Comparison of ENCODE assay signal across 12 cellular contexts in the genomic region with DNA sequence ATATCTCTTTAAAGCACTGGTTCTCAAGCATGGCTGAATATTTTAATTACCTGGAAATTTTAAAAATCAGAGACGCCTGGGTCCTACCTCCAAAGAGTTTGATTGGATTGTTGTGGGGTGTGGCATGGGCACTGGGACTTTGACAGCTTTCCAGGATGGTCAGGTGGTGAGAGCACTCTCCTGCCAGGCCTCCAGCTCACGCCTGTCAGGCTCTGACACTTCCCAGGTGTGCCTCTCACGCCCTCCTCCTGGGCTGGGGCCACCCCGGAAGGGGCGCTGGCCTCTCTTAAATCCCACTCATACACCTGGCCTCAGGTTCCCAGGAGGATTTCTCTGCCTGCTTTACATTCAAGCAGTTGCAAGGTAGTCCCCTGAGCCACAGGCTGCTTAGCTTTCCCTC. TPM values are rescaled to one million over a fixed set of nuclear protein-coding genes. Genes with fewer than 3 reads are reported as not detected.
DNase-seq lines count a peak whose midpoint lies in the region; ATAC-seq and TF ChIP-seq lines count a peak whose summit lies in the region.
"Had no signal": no experiment of that assay in that cellular context is flagged by ENCODE, and none has a peak within 500 bp of the region (broad histone marks: within the 10 kb centered on the region; RNA-seq: fewer than 3 reads in every experiment).

No MANE protein-coding gene starts in this region.

- H3K4me3 Mint-ChIP-seq in stimulated activated naive CD8-positive, alpha-beta T cell treated with anti-CD3 and anti-CD28 coated beads, Interleukin-15, amount 100 ng/mL, for 72 hours = no peak overlapping the region
- H3K4me3 Mint-ChIP-seq in stimulated activated effector memory CD8-positive, alpha-beta T cell treated with anti-CD3 and anti-CD28 coated beads, Interleukin-12 subunit alpha, Interleukin-12 subunit beta, amount 100 ng/mL, for 72 hours = no peak overlapping the region
- H3K4me3 Mint-ChIP-seq: natural killer cell had no signal

- H4K20me1 ChIP-seq in osteoblast (ENCODE audit: insufficient read depth, low read length) = no peaks in the 10 kb centered on the region

- H3K27ac Mint-ChIP-seq in stimulated activated naive CD8-positive, alpha-beta T cell treated with anti-CD3 and anti-CD28 coated beads, Interleukin-15, amount 100 ng/mL, for 72 hours = no peak overlapping the region
- H3K27ac Mint-ChIP-seq in stimulated activated effector memory CD8-positive, alpha-beta T cell treated with anti-CD3 and anti-CD28 coated beads, Interleukin-12 subunit alpha, Interleukin-12 subunit beta, amount 100 ng/mL, for 72 hours = no peak overlapping the region
- H3K27ac Mint-ChIP-seq: natural killer cell had no signal

- H2AFZ ChIP-seq in osteoblast (ENCODE audit: low read length) = no peak overlapping the region

- TF ChIP-seq CTCF in osteoblast (IDR thresholded peaks at IDR 0.05; ENCODE audit: extremely low read depth, low read depth, low read length) = no peak

- no peaks in the 10 kb centered on the region for H3K36me3 ChIP-seq in osteoblast (ENCODE audit: insufficient read depth, low read length)

- ATAC-seq in stimulated activated naive CD8-positive, alpha-beta T cell treated with anti-CD3 and anti-CD28 coated beads, Interleukin-15, Interleukin-2, amounts not matched to agents 100 U/mL and 50 U/mL, for 24 hours = peak; percentile 13
- ATAC-seq in stimulated activated naive CD8-positive, alpha-beta T cell treated with anti-CD3 and anti-CD28 coated beads, Interleukin-15, amount 100 ng/mL, for 72 hours = no peak
- peak; percentile 70 for ATAC-seq in Right ventricle myocardium superior (ENCODE audit: poor library complexity)
- no peak for ATAC-seq in GM21619 (IDR thresholded peaks at IDR 0.05; ENCODE audit: unreplicated experiment)
- no peak for ATAC-seq in stimulated activated effector memory CD8-positive, alpha-beta T cell treated with anti-CD3 and anti-CD28 coated beads, Interleukin-12 subunit alpha, Interleukin-12 subunit beta, amount 100 ng/mL, for 72 hours
- ATAC-seq: natural killer cell had no signal

- no peaks in the 10 kb centered on the region for H3K9me3 ChIP-seq in osteoblast (ENCODE audit: low read depth, low read length)

- intact Hi-C loops in Right ventricle myocardium superior (cut with DNase I) = no loop called here

- no peak overlapping the region for H3K4me3 ChIP-seq in osteoblast (ENCODE audit: insufficient read depth, low read length)

- H3K36me3 Mint-ChIP-seq in stimulated activated effector memory CD8-positive, alpha-beta T cell treated with anti-CD3 and anti-CD28 coated beads, Interleukin-12 subunit alpha, Interleukin-12 subunit beta, amount 100 ng/mL, for 72 hours = no peaks in the 10 kb centered on the region
- H3K36me3 Mint-ChIP-seq: natural killer cell had no signal

- H3K27me3 ChIP-seq in osteoblast (ENCODE audit: insufficient read depth, low read length) = no peaks in the 10 kb centered on the region

- H3K9me3 Mint-ChIP-seq in stimulated activated naive CD8-positive, alpha-beta T cell treated with anti-CD3 and anti-CD28 coated beads, Interleukin-15, amount 100 ng/mL, for 72 hours = no peaks in the 10 kb centered on the region
- no peaks in the 10 kb centered on the region for H3K9me3 Mint-ChIP-seq in stimulated activated effector memory CD8-positive, alpha-beta T cell treated with anti-CD3 and anti-CD28 coated beads, Interleukin-12 subunit alpha, Interleukin-12 subunit beta, amount 100 ng/mL, for 72 hours
- H3K9me3 Mint-ChIP-seq: natural killer cell had no signal

- DNase-seq in stimulated activated naive CD8-positive, alpha-beta T cell treated with anti-CD3 and anti-CD28 coated beads, Interleukin-15, Interleukin-2, amounts not matched to agents 100 U/mL and 50 U/mL, for 24 hours = no peak
- DNase-seq in stimulated activated naive CD8-positive, alpha-beta T cell treated with anti-CD3 and anti-CD28 coated beads, Interleukin-15, amount 100 ng/mL, for 72 hours = no peak
- DNase-seq in Right ventricle myocardium superior (no peak), osteoblast (ENCODE audit: insufficient read length, low spot score, missing footprints) (no peak), DMS79 treated with DMSO at 0.1 percent for 48 hours (lab: John Stamatoyannopoulos, UW) (no peak), NCI-H226 (no peak)
- no peak for DNase-seq in stimulated activated effector memory CD8-positive, alpha-beta T cell treated with anti-CD3 and anti-CD28 coated beads, Interleukin-12 subunit alpha, Interleukin-12 subunit beta, amount 100 ng/mL, for 72 hours (ENCODE audit: low spot score in 2 of 2)
- DNase-seq: DMS153; natural killer cell; RPMI8226; stimulated activated naive CD4-positive, alpha-beta T cell had no signal

- H3K79me2 ChIP-seq in osteoblast (ENCODE audit: insufficient read depth, low read length) = no peaks in the 10 kb centered on the region

- H3K27me3 Mint-ChIP-seq in stimulated activated naive CD8-positive, alpha-beta T cell treated with anti-CD3 and anti-CD28 coated beads, Interleukin-15, amount 100 ng/mL, for 72 hours = peaks cover 20% of the 10 kb centered on the region

- no peak overlapping the region for H3K4me2 ChIP-seq in osteoblast (ENCODE audit: insufficient read depth, low read length)

- no peaks in the 10 kb centered on the region for H3K4me1 Mint-ChIP-seq in stimulated activated naive CD8-positive, alpha-beta T cell treated with anti-CD3 and anti-CD28 coated beads, Interleukin-15, amount 100 ng/mL, for 72 hours
- H3K4me1 Mint-ChIP-seq in stimulated activated effector memory CD8-positive, alpha-beta T cell treated with anti-CD3 and anti-CD28 coated beads, Interleukin-12 subunit alpha, Interleukin-12 subunit beta, amount 100 ng/mL, for 72 hours = no peaks in the 10 kb centered on the region
- H3K4me1 Mint-ChIP-seq: natural killer cell had no signal

- H3K27ac ChIP-seq in osteoblast (ENCODE audit: low read depth, low read length) = peak overlapping the region; percentile 94

- peaks cover 61% of the 10 kb centered on the region for H3K4me1 ChIP-seq in osteoblast (ENCODE audit: insufficient read depth, low read length)

RNA-seq across cellular contexts. Expression of gene AMOTL2, which starts 48.5 kb away (rescaled TPM):
- total RNA-seq in Right ventricle myocardium superior (63.0 TPM), osteoblast (205 and 300 TPM in 2 replicates)
- total RNA-seq: natural killer cell had no signal

Comparison
In these comparisons a context has a peak if more than half of its experiments do, and no peak if none do; other contexts are left out.
1. ATAC-seq: peak in stimulated activated naive CD8-positive, alpha-beta T cell treated with anti-CD3 and anti-CD28 coated beads, Interleukin-15, Interleukin-2, amounts not matched to agents 100 U/mL and 50 U/mL, for 24 hours (single experiment) and Right ventricle myocardium superior (single experiment); none in stimulated activated naive CD8-positive, alpha-beta T cell treated with anti-CD3 and anti-CD28 coated beads, Interleukin-15, amount 100 ng/mL, for 72 hours (single experiment), GM21619 (single experiment) and stimulated activated effector memory CD8-positive, alpha-beta T cell treated with anti-CD3 and anti-CD28 coated beads, Interleukin-12 subunit alpha, Interleukin-12 subunit beta, amount 100 ng/mL, for 72 hours (single experiment).